In the genomic region with DNA sequence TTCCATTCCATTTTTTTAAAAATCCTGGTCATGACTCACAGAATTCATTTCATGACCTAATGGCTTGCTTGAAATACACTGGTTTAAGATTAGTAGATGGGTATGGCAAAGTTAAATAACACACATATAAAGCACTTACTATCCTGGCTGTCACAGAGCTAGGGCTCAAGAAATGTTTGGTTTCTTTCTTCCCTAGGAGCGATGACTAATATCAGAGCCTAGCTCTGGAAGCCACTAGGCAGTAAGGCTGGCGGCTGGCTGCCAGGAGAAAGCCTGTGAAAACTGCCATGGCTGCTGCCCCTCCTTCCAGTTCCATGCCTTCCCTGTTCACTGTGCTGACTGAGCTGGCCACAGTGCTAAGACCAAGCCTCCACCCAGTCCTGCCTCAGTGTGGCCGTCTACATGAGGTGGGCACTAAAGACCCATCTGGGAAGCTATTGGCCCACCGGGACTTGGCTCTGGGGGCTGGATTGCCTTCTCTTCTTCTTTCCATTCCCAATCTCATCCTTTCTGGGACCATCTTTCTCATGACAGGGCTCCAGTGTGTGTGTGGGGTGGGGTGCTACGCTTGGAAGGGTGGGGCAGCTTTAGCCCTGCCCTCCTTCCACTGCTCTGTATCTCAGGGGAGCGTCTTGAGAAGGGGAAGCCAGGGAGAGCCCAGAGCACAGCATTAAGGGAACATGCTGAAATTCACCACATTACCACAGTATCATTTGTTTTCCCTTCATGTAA, we compare ENCODE assay signal across 8 cellular contexts. TPM values are rescaled to one million over a fixed set of nuclear protein-coding genes. Genes with fewer than 3 reads are reported as not detected.
A peak's percentile ranks its signal among the peaks of the same experiment; 100 is the strongest.
DNase-seq lines count a peak whose midpoint lies in the region; ATAC-seq and TF ChIP-seq lines count a peak whose summit lies in the region.

No MANE protein-coding gene starts in this region.

- H3K4me1 ChIP-seq in SJSA1 (replicated peaks), result peaks cover 15% of the 10 kb centered on the region
- no peaks in the 10 kb centered on the region for H3K4me1 ChIP-seq in SJCRH30
- H3K4me1 ChIP-seq in effector memory CD4-positive, alpha-beta T cell (ENCODE audit: control insufficient read depth, insufficient read depth, low read length, poor library complexity, severe bottlenecking), result no peaks in the 10 kb centered on the region

- H3K9me3 ChIP-seq in SJSA1 (replicated peaks) (no peaks in the 10 kb centered on the region), SJCRH30 (replicated peaks) (no peaks in the 10 kb centered on the region)
- no peaks in the 10 kb centered on the region for H3K9me3 ChIP-seq in effector memory CD4-positive, alpha-beta T cell (ENCODE audit: control insufficient read depth, low read length)

- peaks cover 65% of the 10 kb centered on the region for H3K36me3 ChIP-seq in SJSA1
- H3K36me3 ChIP-seq in SJCRH30, result peaks cover 39% of the 10 kb centered on the region
- peaks cover 25% of the 10 kb centered on the region for H3K36me3 ChIP-seq in effector memory CD4-positive, alpha-beta T cell (ENCODE audit: control insufficient read depth, insufficient read depth, low read length)

- H3K4me3 ChIP-seq in AG04449 (ENCODE audit: low read depth, low read length), result no peak overlapping the region
- H3K4me3 ChIP-seq in SJSA1, result no peak overlapping the region
- H3K4me3 ChIP-seq in SJCRH30, result no peak overlapping the region
- no peak overlapping the region for H3K4me3 ChIP-seq in effector memory CD4-positive, alpha-beta T cell (ENCODE audit: insufficient read depth, low read depth, low read length, poor library complexity, severe bottlenecking)

- H3K27me3 ChIP-seq in SJSA1 (replicated peaks), result no peaks in the 10 kb centered on the region
- no peaks in the 10 kb centered on the region for H3K27me3 ChIP-seq in SJCRH30
- H3K27me3 ChIP-seq in effector memory CD4-positive, alpha-beta T cell (replicated peaks; ENCODE audit: control insufficient read depth, insufficient read depth, low read length, poor library complexity, severe bottlenecking), result no peaks in the 10 kb centered on the region

- POLR2A ChIA-PET in AG04449 (lab: Yijun Ruan, JAX), result interaction anchor here (1.0 kb wide), 1 partner anchor 16 kb away, joined by 7 read pairs; a partner anchor contains a TSS

- H3K27ac ChIP-seq in SJSA1 (peak overlapping the region; percentile 17; the same call in 1 of the 2 replicates), SJCRH30 (no peak overlapping the region)
- no peak overlapping the region for H3K27ac ChIP-seq in effector memory CD4-positive, alpha-beta T cell (ENCODE audit: insufficient read depth, low read length, poor library complexity, severe bottlenecking)

- CTCF ChIA-PET in AG04449 (lab: Yijun Ruan, JAX), result interaction anchor here (0.7 to 5.9 kb wide), 11 partner anchors 13 to 166 kb away, joined by 4 to 65 read pairs (median 6); a partner anchor contains a TSS

- no peak for ATAC-seq in GM19463 (IDR thresholded peaks at IDR 0.05; ENCODE audit: unreplicated experiment)

- DNase-seq in AG04449 (ENCODE audit: low read depth, low spot score), result peak; percentile 81
- DNase-seq in SJSA1 (ENCODE audit: low read depth in 1 of 2, low spot score in 2 of 2), result peak; percentile 65 to 72
- peak; percentile 93 for DNase-seq in fibroblast of peridontal ligament (ENCODE audit: extremely low read depth)
- peak in 36 of 56 donors; percentile 9 to 78 (median 44) for DNase-seq in nucleus accumbens (lab: John Stamatoyannopoulos, UW)
- DNase-seq in SJCRH30, result no peak
- no peak for DNase-seq in effector memory CD4-positive, alpha-beta T cell
- DNase-seq in NCI-H146 treated with DMSO at 0.1 percent for 48 hours (lab: John Stamatoyannopoulos, UW; ENCODE audit: unreplicated experiment), result no peak

- TF ChIP-seq CTCF in AG04449 (IDR thresholded peaks at IDR 0.05; ENCODE audit: insufficient read depth, low read length, missing control alignments), result no peak

RNA-seq across cellular contexts. Expression of a gene that starts 10.8 kb away (rescaled TPM):
- not detected in 2 replicates for total RNA-seq in SJSA1 (2014; rRNA removed; shearing (Covaris generic))
- not detected in 2 replicates for total RNA-seq in SJCRH30 (2014; rRNA removed; shearing (Covaris generic))

RNA-seq across cellular contexts. Expression of a gene that starts 16.5 kb away (rescaled TPM):
- total RNA-seq in SJSA1 (2014; rRNA removed; shearing (Covaris generic)), result 84.3 and 110 TPM in 2 replicates
- total RNA-seq in SJCRH30 (2014; rRNA removed; shearing (Covaris generic)), result 83.5 and 87.4 TPM in 2 replicates

RNA-seq across cellular contexts. Expression of a gene that starts 25.5 kb away (rescaled TPM):
- not detected in 2 replicates for total RNA-seq in SJSA1 (2014; rRNA removed; shearing (Covaris generic))
- 0.15 and 0.24 TPM in 2 replicates for total RNA-seq in SJCRH30 (2014; rRNA removed; shearing (Covaris generic))

RNA-seq across cellular contexts. Expression of a gene that starts 52.9 kb away (rescaled TPM):
- 0.03 TPM in 1 of 2 replicates, not detected in the other for total RNA-seq in SJSA1 (2014; rRNA removed; shearing (Covaris generic))
- not detected in 2 replicates for total RNA-seq in SJCRH30 (2014; rRNA removed; shearing (Covaris generic))

Comparison
In these comparisons a context has a peak if more than half of its experiments do, and no peak if none do; other contexts are left out.
1. DNase-seq: peak in AG04449 (single experiment), SJSA1 (2 of 2), fibroblast of peridontal ligament (single experiment) and nucleus accumbens (36 of 56); none in SJCRH30 (0 of 2), effector memory CD4-positive, alpha-beta T cell (0 of 3) and NCI-H146 treated with DMSO at 0.1 percent for 48 hours (single experiment).